In the genomic region with DNA sequence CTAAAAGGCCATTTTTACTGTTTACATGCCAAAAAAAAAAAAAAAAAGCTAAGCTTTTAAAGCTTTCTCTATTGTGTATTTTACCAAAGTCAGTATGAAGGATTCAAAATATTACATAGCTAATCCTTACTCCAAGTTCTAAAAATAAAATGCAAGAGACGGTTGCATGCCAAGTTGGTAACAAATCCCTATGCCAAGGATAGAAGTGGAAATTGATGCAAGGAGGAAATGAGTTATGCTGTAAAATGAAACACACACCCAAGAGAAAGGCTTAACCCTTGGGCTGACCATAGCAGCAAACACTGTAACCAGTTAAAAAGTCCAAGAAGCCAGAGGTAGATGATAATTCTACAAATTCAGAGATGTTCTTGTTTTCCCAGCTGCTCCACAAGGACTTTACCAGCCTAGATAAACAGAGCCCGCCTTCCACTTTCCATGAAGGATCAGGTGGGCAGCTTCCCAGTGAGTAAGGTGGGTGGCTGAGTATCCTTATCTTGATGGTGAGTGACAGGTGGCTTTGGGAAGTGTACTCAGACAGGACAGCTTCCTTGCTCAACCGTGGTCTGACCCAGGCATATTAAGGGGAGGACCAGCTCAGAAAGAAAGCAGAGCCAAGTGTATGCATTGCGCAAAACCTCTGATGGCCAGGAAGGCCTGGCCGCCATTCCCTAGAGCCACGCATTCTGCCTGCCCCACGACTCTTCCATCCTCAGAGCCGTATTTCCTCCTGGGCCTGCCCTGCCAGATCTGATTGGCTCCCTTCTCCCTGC, we compare ENCODE assay signal across 12 cellular contexts. TPM values are rescaled to one million over a fixed set of nuclear protein-coding genes. Genes with fewer than 3 reads are reported as not detected.
DNase-seq lines count a peak whose midpoint lies in the region; ATAC-seq, FAIRE-seq and TF ChIP-seq lines count a peak whose summit lies in the region.
"Had no signal": no experiment of that assay in that cellular context is flagged by ENCODE, and none has a peak within 500 bp of the region (broad histone marks: within the 10 kb centered on the region; RNA-seq: fewer than 3 reads in every experiment).

No MANE protein-coding gene starts in this region.

- H3K4me3 ChIP-seq in A673 (ENCODE audit: low read depth, low read length, poor library complexity, severe bottlenecking) (no peak overlapping the region), muscle layer of colon (ENCODE audit: low read depth in 1 of 2, low read length in 2 of 2) (no peak overlapping the region)
- H3K4me3 ChIP-seq: BLaER1 had no signal

- H3K36me3 ChIP-seq in A673 (ENCODE audit: insufficient read depth, low read length, poor library complexity, severe bottlenecking) (peaks cover 6% of the 10 kb centered on the region), muscle layer of colon (ENCODE audit: insufficient read depth, low read length) (no peaks in the 10 kb centered on the region)
- H3K36me3 ChIP-seq: BLaER1 had no signal

- POLR2A ChIA-PET in A673 (lab: Charles Lee; ENCODE audit: low non-redundant PET): no interaction called here

- H3K9me3 ChIP-seq in A673 (ENCODE audit: low read depth, low read length, poor library complexity, severe bottlenecking) (no peaks in the 10 kb centered on the region), muscle layer of colon (ENCODE audit: low read length) (no peaks in the 10 kb centered on the region)
- H3K9me3 ChIP-seq: BLaER1 had no signal

- peaks cover 82% of the 10 kb centered on the region for H3K4me1 ChIP-seq in A673 (ENCODE audit: insufficient read depth, low read length, poor library complexity, severe bottlenecking)
- H3K4me1 ChIP-seq in muscle layer of colon (ENCODE audit: insufficient read depth, low read length): peaks cover 11% of the 10 kb centered on the region
- H3K4me1 ChIP-seq: BLaER1 had no signal

- CTCF ChIA-PET in A673 (lab: Charles Lee): no interaction called here

- H3K27ac ChIP-seq in A673 (ENCODE audit: low read depth, low read length, poor library complexity, severe bottlenecking): peak overlapping the region; percentile 72
- peak overlapping the region; percentile 22 for H3K27ac ChIP-seq in muscle layer of colon (ENCODE audit: low read depth, low read length)
- H3K27ac ChIP-seq: BLaER1 had no signal

- peak; percentile 41 for FAIRE-seq in colon (lab: Jason Lieb, UNC)
- FAIRE-seq: bronchial epithelial cell had no signal

- no peak overlapping the region for H3K9ac ChIP-seq in muscle layer of colon (ENCODE audit: low read length)
- H3K9ac ChIP-seq: BLaER1 had no signal

- ATAC-seq in activated CD4-positive, CD25-positive, alpha-beta regulatory T cell treated with anti-CD3 and anti-CD28 coated beads, Interleukin-2, amount 50 U/mL, for 24 hours: no peak

- DNase-seq in A673 (ENCODE audit: low spot score): no peak
- peak; percentile 35 for DNase-seq in NCI-H1417 treated with DMSO at 0.1 percent for 48 hours (lab: John Stamatoyannopoulos, UW)
- DNase-seq in C1 segment of cervical spinal cord (lab: John Stamatoyannopoulos, UW): no peak
- DNase-seq in mucosa of gallbladder (ENCODE audit: low spot score): no peak
- no peak for DNase-seq in NCI-H82 (lab: John Stamatoyannopoulos, UW)
- DNase-seq: NCI-H2081 treated with DMSO at 0.1 percent for 48 hours, posterior cingulate gyrus had no signal

- H3K27me3 ChIP-seq in A673 (replicated peaks; ENCODE audit: insufficient read depth, low read depth, low read length, poor library complexity) (no peaks in the 10 kb centered on the region), muscle layer of colon (ENCODE audit: control insufficient read depth in 1 of 2, insufficient read depth in 2 of 2, low read length in 2 of 2) (no peaks in the 10 kb centered on the region)
- H3K27me3 ChIP-seq: BLaER1 had no signal

- BruUV-seq in A673 (replicated peaks; lab: Mats Ljungman, UMichigan): no TSS peak

- no peak for TF ChIP-seq CTCF in A673 (conservative IDR thresholded peaks at IDR 0.05; ENCODE audit: low read depth, low read length)

- intact Hi-C loops in A673 (cut with micrococcal nuclease; ENCODE audit: unreplicated experiment): no loop called here

RNA-seq across cellular contexts. Expression of gene ATP8B1, which starts 34.4 kb away (rescaled TPM):
- total RNA-seq in A673 (2021) (35.6 and 39.3 TPM in 2 replicates), mucosa of gallbladder (125 TPM)
